8 cellular contexts compared by ENCODE assay signal in genomic region chr6:30259140-30260035, GRCh38. TPM values are rescaled to one million over a fixed set of nuclear protein-coding genes. Genes with fewer than 3 reads are reported as not detected.
DNase-seq lines count a peak whose midpoint lies in the region; ATAC-seq and TF ChIP-seq lines count a peak whose summit lies in the region.

No MANE protein-coding gene starts in this region.

- H3K4me3 ChIP-seq in AG09309 (ENCODE audit: control insufficient read depth, low read depth, low read length) = peak overlapping the region; percentile 86
- peak overlapping the region; percentile 98 for H3K4me3 ChIP-seq in epithelial cell of proximal tubule (ENCODE audit: low read depth, low read length)
- H3K4me3 ChIP-seq in mucosa of descending colon = peak overlapping the region; percentile 61

- peak; percentile 48 for TF ChIP-seq CTCF in AG09309 (IDR thresholded peaks at IDR 0.05; ENCODE audit: control insufficient read depth, insufficient read depth, low read depth, low read length, missing control alignments)
- TF ChIP-seq CTCF in epithelial cell of proximal tubule (conservative IDR thresholded peaks at IDR 0.05; ENCODE audit: low read depth, low read length) = peak; percentile 40
- TF ChIP-seq CTCF in mucosa of descending colon (IDR thresholded peaks at IDR 0.05) = no peak

- intact Hi-C loops in mucosa of descending colon (cut with DNase I, micrococcal nuclease) = no loop called here

- ATAC-seq in GM18868 (IDR thresholded peaks at IDR 0.05; ENCODE audit: unreplicated experiment) = peak; percentile 91
- peak; percentile 68 for ATAC-seq in HG03108 (IDR thresholded peaks at IDR 0.05; ENCODE audit: unreplicated experiment)
- peak; percentile 93 for ATAC-seq in mucosa of descending colon

- no peaks in the 10 kb centered on the region for H3K9me3 ChIP-seq in mucosa of descending colon

- peaks cover 5% of the 10 kb centered on the region for H3K4me1 ChIP-seq in mucosa of descending colon (ENCODE audit: low read depth)

- no peaks in the 10 kb centered on the region for H3K36me3 ChIP-seq in mucosa of descending colon (ENCODE audit: low read depth)

- DNase-seq in AG09309 (ENCODE audit: low read depth) = peak; percentile 34
- peak; percentile 46 for DNase-seq in NCI-H774 (lab: John Stamatoyannopoulos, UW)
- peak; percentile 41 for DNase-seq in activated T-cell treated with anti-CD3 and anti-CD28 coated beads for 1 hour (ENCODE audit: low read depth)
- DNase-seq in epithelial cell of proximal tubule (ENCODE audit: low read depth) = peak; percentile 42
- DNase-seq in mucosa of descending colon = peak; percentile 62 to 81 (median 69)
- peak; percentile 31 for DNase-seq in stimulated activated CD8-positive, alpha-beta memory T cell treated with anti-CD3 and anti-CD28 coated beads, Interleukin-4, amount 100 ng/mL, for 1 hour (ENCODE audit: low read depth in 2 of 2, low spot score in 1 of 2)

RNA-seq across cellular contexts. Expression of gene TRIM26, which starts 46.2 kb away (rescaled TPM):
- total RNA-seq in epithelial cell of proximal tubule (14.7 and 35.1 TPM in 2 replicates), mucosa of descending colon (10 to 100 TPM; 52.6 to 58.1 (median 53.0) TPM)

Comparison
In these comparisons a context has a peak if more than half of its experiments do, and no peak if none do; other contexts are left out.
1. Peak in every context shown above with its lines: DNase-seq, ATAC-seq and H3K4me3 ChIP-seq.